Comparison of ENCODE assay signal across 12 cellular contexts in the genomic region with DNA sequence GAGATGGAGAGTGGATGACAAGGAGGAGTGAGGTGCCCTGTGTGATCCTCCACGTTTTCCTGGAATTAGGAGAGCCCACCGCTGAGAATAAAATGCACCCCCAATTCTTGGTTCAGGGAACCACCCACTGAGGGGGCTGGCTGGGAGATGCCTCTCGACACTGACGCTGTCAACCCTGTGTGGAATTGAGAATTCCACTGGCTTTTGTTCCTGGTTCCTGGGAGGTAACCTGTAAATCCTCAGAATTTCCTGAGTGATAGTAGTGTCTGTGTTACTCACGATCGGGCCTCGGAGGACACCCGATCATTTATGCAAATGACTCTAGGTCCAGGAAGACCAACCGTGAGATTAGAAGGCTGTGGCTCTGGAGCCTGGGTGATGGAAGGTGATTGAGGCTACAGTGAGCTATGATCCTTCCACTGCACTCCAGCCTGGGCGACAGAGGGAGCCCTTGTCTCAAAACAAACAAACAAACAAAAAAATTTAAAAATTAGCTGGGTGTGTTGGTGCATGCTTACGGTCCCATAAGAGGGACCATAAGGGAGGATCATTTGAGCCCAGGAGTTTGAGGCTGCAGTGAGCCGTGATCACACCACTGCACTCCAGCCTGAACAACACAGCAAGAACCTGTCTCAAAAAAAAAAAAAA. TPM values are rescaled to one million over a fixed set of nuclear protein-coding genes. Genes with fewer than 3 reads are reported as not detected.
DNase-seq lines count a peak whose midpoint lies in the region; ATAC-seq, FAIRE-seq and TF ChIP-seq lines count a peak whose summit lies in the region.
"Had no signal": no experiment of that assay in that cellular context is flagged by ENCODE, and none has a peak within 500 bp of the region (broad histone marks: within the 10 kb centered on the region; RNA-seq: fewer than 3 reads in every experiment).

No MANE protein-coding gene starts in this region.

- RAD21 ChIA-PET in GM12878 (lab: Charles Lee; ENCODE audit: unreplicated experiment): interaction anchor here (1.8 to 1.9 kb wide), 2 partner anchors 32 to 346 kb away, joined by 4 to 11 read pairs; no protein-coding TSS in a partner anchor

- BruUV-seq in GM12878 (replicated peaks; lab: Mats Ljungman, UMichigan): no TSS peak
- no TSS peak for BruUV-seq in HepG2 (replicated peaks; lab: Mats Ljungman, UMichigan)

- peak overlapping the region in 1 of 7 donors; percentile 42 for H3K27ac Mint-ChIP-seq in CD14-positive monocyte
- no peak overlapping the region for H3K27ac Mint-ChIP-seq in nephron progenitor cell
- H3K27ac Mint-ChIP-seq: CD4-positive, alpha-beta T cell had no signal

- TF ChIP-seq CTCF in CD14-positive monocyte (IDR thresholded peaks at IDR 0.05) (peak; percentile 12), GM12878 (IDR thresholded peaks at IDR 0.05 in 2 of 3, conservative IDR thresholded peaks at IDR 0.05 in 1 of 3; ENCODE audit: control insufficient read depth in 2 of 3, extremely low read depth in 1 of 3, insufficient read depth in 1 of 3, low read depth in 3 of 3, low read length in 3 of 3) (peak; percentile 18 to 29 (median 24); a peak in 5 of 6 replicates), HepG2 (CRISPR knock-in tag; IDR thresholded peaks at IDR 0.05) (peak; percentile 60), nephron progenitor cell (IDR thresholded peaks at IDR 0.05) (no peak)

- DNase-seq in CD14-positive monocyte (ENCODE audit: low spot score): no peak
- no peak for DNase-seq in HEK293T (ENCODE audit: extremely low spot score)
- DNase-seq in GM12878 (ENCODE audit: low read depth, low spot score): no peak
- DNase-seq in HepG2 (ENCODE audit: low spot score): no peak
- no peak for DNase-seq in HK-2 (ENCODE audit: unreplicated experiment)
- no peak for DNase-seq in sciatic nerve (ENCODE audit: low spot score)
- DNase-seq in nephron progenitor cell: no peak
- DNase-seq: activated CD4-positive, CD25-positive, alpha-beta regulatory T cell; CD4-positive, alpha-beta T cell; cerebellar nuclear complex; NCI-H2029 treated with DMSO at 0.1 percent for 48 hours had no signal

- H3K4me3 Mint-ChIP-seq in CD14-positive monocyte (no peak overlapping the region), nephron progenitor cell (no peak overlapping the region)
- H3K4me3 Mint-ChIP-seq: CD4-positive, alpha-beta T cell had no signal

- H3K4me1 Mint-ChIP-seq in CD14-positive monocyte: peaks cover 5% of the 10 kb centered on the region
- peaks cover 46% of the 10 kb centered on the region for H3K4me1 Mint-ChIP-seq in nephron progenitor cell

- no peak overlapping the region for H3K9ac ChIP-seq in GM12878 (ENCODE audit: control insufficient read depth, insufficient read depth, low read length)
- H3K9ac ChIP-seq in HepG2 (ENCODE audit: insufficient read depth, low read depth, low read length): no peak overlapping the region

- no peaks in the 10 kb centered on the region for H4K20me1 ChIP-seq in GM12878 (ENCODE audit: control insufficient read depth, insufficient read depth)
- no peaks in the 10 kb centered on the region for H4K20me1 ChIP-seq in HepG2 (ENCODE audit: insufficient read depth, low read length)

- ATAC-seq in GM12878 (no peak), HepG2 (peak; percentile 50), HG03460 (IDR thresholded peaks at IDR 0.05; ENCODE audit: unreplicated experiment) (no peak), sciatic nerve (no peak)

- H3K9me3 Mint-ChIP-seq in CD14-positive monocyte: peaks cover 0 to 2% (median 0%) of the 10 kb centered on the region in 7 donors
- H3K9me3 Mint-ChIP-seq in nephron progenitor cell: peaks cover 18% of the 10 kb centered on the region
- H3K9me3 Mint-ChIP-seq: CD4-positive, alpha-beta T cell had no signal

- intact Hi-C loops in CD14-positive monocyte (cut with micrococcal nuclease) (no loop called here), GM12878 (cut with micrococcal nuclease; ENCODE audit: unreplicated experiment) (no loop called here), HepG2 (cut with micrococcal nuclease; ENCODE audit: unreplicated experiment) (no loop called here), sciatic nerve (cut with DNase I) (no loop called here)

- in situ Hi-C loops in GM12878 (cut with MboI): no loop called here
- in situ Hi-C loops in HepG2 (cut with HindIII; ENCODE audit: extremely low pct_ligation_motif_present, low pct_unique_long_range_greater_than_20kb): no loop called here

- POLR2A ChIA-PET in HEK293T (lab: Yijun Ruan, JAX): interaction anchor here (1.6 to 6.1 kb wide), 2 partner anchors 10 to 12 kb away, joined by 4 to 44 read pairs; a partner anchor contains a TSS
- POLR2A ChIA-PET in GM12878 (lab: Charles Lee): no interaction called here
- POLR2A ChIA-PET in HepG2 (lab: Yijun Ruan, JAX): interaction anchor here (1.2 to 24.7 kb wide), 4 partner anchors 13 to 33 kb away, joined by 5 to 1379 read pairs (median 61); a partner anchor contains a TSS

- CTCF ChIA-PET in HEK293T (lab: Yijun Ruan, JAX): interaction anchor here (0.5 to 3.9 kb wide), 12 partner anchors 11 to 1215 kb away, joined by 3 to 16 read pairs (median 3); a partner anchor contains a TSS
- CTCF ChIA-PET in GM12878 (lab: Yijun Ruan, JAX): interaction anchor here (0.7 to 4.2 kb wide), 5 partner anchors 12 to 187 kb away, joined by 3 to 17 read pairs (median 7); a partner anchor contains a TSS
- CTCF ChIA-PET in HepG2 (lab: Yijun Ruan, JAX; ENCODE audit: low intra/inter-chr PET ratio, low total read pairs): interaction anchor here (1.7 kb wide), 1 partner anchor 20 kb away, joined by 8 read pairs; no protein-coding TSS in a partner anchor

- no peak overlapping the region for H3K4me3 ChIP-seq in GM12878
- H3K4me3 ChIP-seq in HepG2 (replicated peaks in 1 of 3; ENCODE audit: insufficient read depth in 1 of 3, low read depth in 2 of 3, low read length in 3 of 3): no peak overlapping the region

- TF ChIP-seq RAD21 in GM12878 (IDR thresholded peaks at IDR 0.05; ENCODE audit: insufficient read depth, low read depth, low read length): peak; percentile 44; the same call in 1 of the 2 replicates
- TF ChIP-seq RAD21 in HepG2 (CRISPR knock-in tag; IDR thresholded peaks at IDR 0.05): peak; percentile 37; the same call in 1 of the 2 replicates

- peaks cover 0 to 2% of the 10 kb centered on the region in 2 donors for H3K36me3 Mint-ChIP-seq in CD14-positive monocyte
- H3K36me3 Mint-ChIP-seq in nephron progenitor cell (ENCODE audit: low read depth): no peaks in the 10 kb centered on the region

- TF ChIP-seq EP300 in GM12878 (IDR thresholded peaks at IDR 0.05; ENCODE audit: borderline replicate concordance in 1 of 2, control insufficient read depth in 1 of 2, low read depth in 2 of 2, low read length in 2 of 2) (no peak), HepG2 (IDR thresholded peaks at IDR 0.05; ENCODE audit: low read depth in 2 of 2, low read length in 2 of 2) (no peak), HepG2 (CRISPR knock-in tag; IDR thresholded peaks at IDR 0.05; ENCODE audit: borderline replicate concordance) (no peak)

- TF ChIP-seq POLR2A in GM12878 (IDR thresholded peaks at IDR 0.05; ENCODE audit: low read depth, low read length) (no peak), HepG2 (IDR thresholded peaks at IDR 0.05; ENCODE audit: insufficient read depth in 1 of 2, low read depth in 2 of 2, low read length in 2 of 2) (no peak)

- WGBS in GM12878 (ENCODE audit: insufficient coverage, insufficient replicate concordance, low lambda C conversion rate, missing lambda C conversion rate): 33% methylated on average over 12 of the region's 12 CpGs
- 47% methylated on average over 11 of the region's 12 CpGs for WGBS in HepG2 (ENCODE audit: low lambda C conversion rate)

- H3K4me2 ChIP-seq in GM12878 (ENCODE audit: control insufficient read depth, insufficient read depth): no peak overlapping the region
- H3K4me2 ChIP-seq in HepG2 (ENCODE audit: low read depth, low read length): no peak overlapping the region

- H3K27me3 ChIP-seq in GM12878 (replicated peaks in 1 of 2; ENCODE audit: control insufficient read depth in 2 of 2, insufficient read depth in 2 of 2, low read length in 1 of 2) (no peaks in the 10 kb centered on the region; a peak in 1 of 4 replicates), HepG2 (ENCODE audit: control insufficient read depth in 1 of 2, insufficient read depth in 2 of 2, low read length in 2 of 2) (no peaks in the 10 kb centered on the region)

- H3K9me3 ChIP-seq in GM12878 (replicated peaks; ENCODE audit: control insufficient read depth, insufficient read depth, low read length) (no peaks in the 10 kb centered on the region), HepG2 (ENCODE audit: low read length) (peaks cover 8% of the 10 kb centered on the region)

- FAIRE-seq in GM12878 (lab: Jason Lieb, UNC) (peak; percentile 38), HepG2 (lab: Jason Lieb, UNC) (peak; percentile 34)

- no peaks in the 10 kb centered on the region for H3K4me1 ChIP-seq in GM12878 (ENCODE audit: control insufficient read depth, insufficient read depth, low read length)
- peaks cover 78% of the 10 kb centered on the region for H3K4me1 ChIP-seq in HepG2 (ENCODE audit: insufficient read depth, low read length)

- H3K27ac ChIP-seq in GM12878 (ENCODE audit: control insufficient read depth, insufficient read depth) (no peak overlapping the region), HepG2 (ENCODE audit: extremely low read length, insufficient read depth, low read length) (no peak overlapping the region)

- no peak overlapping the region for H2AFZ ChIP-seq in GM12878 (ENCODE audit: control insufficient read depth, low read depth, low read length)
- no peak overlapping the region for H2AFZ ChIP-seq in HepG2 (ENCODE audit: low read length)

- H3K27me3 Mint-ChIP-seq in CD14-positive monocyte (ENCODE audit: low read depth in 3 of 3) (peaks cover 6 to 14% (median 12%) of the 10 kb centered on the region in 3 donors), nephron progenitor cell (ENCODE audit: low read depth, poor library complexity) (peaks cover 23% of the 10 kb centered on the region)
- H3K27me3 Mint-ChIP-seq: CD4-positive, alpha-beta T cell had no signal

- H3K79me2 ChIP-seq in GM12878 (ENCODE audit: control insufficient read depth, insufficient read depth, low read length): no peaks in the 10 kb centered on the region
- H3K79me2 ChIP-seq in HepG2 (ENCODE audit: insufficient read depth, low read length): no peaks in the 10 kb centered on the region

- SMC1A ChIA-PET in GM12878 (lab: Charles Lee; ENCODE audit: uncharacterized antibody, unreplicated experiment): interaction anchor here (0.7 to 1.0 kb wide), 2 partner anchors 13 to 33 kb away, joined by 3 to 4 read pairs; no protein-coding TSS in a partner anchor

- H3K36me3 ChIP-seq in GM12878 (ENCODE audit: control insufficient read depth in 2 of 2, insufficient read depth in 2 of 2, low read length in 1 of 2) (no peaks in the 10 kb centered on the region), HepG2 (replicated peaks in 1 of 2; ENCODE audit: control insufficient read depth in 1 of 2, insufficient read depth in 2 of 2, low read length in 2 of 2) (no peaks in the 10 kb centered on the region)

RNA-seq across cellular contexts. Expression of a gene that starts 11.7 kb away (rescaled TPM):
- 10 to 100 TPM; 45.8 to 51.2 TPM for polyA plus RNA-seq in CD14-positive monocyte
- total RNA-seq in GM12878 (2013; cell fraction: nucleolus; rRNA removed): 91.5 and 107 TPM in 2 replicates
- total RNA-seq in GM12878 (2014; rRNA removed): 15.8 and 23.1 TPM in 2 replicates
- total RNA-seq in GM12878 (2014; rRNA removed; fragmentation: Illumina TruSeq; extraction: Trizol): 28.4 and 33.1 TPM in 2 replicates
- total RNA-seq in GM12878 (2021): 46.5 and 55.0 TPM in 2 replicates
- 25.4 TPM for polyA plus RNA-seq in GM12878 (2011; ENCODE audit: low read depth)
- polyA plus RNA-seq in GM12878 (2011; rRNA removed): 80.1 and 84.2 TPM in 2 replicates
- 82.2 and 89.3 TPM in 2 replicates for polyA plus RNA-seq in GM12878 (2011; cell fraction: cytosol; rRNA removed)
- 158 and 247 TPM in 2 replicates for polyA plus RNA-seq in GM12878 (2011; cell fraction: nucleus; rRNA removed)
- polyA plus RNA-seq in GM12878 (2012): 24.0 and 37.1 TPM in 2 replicates
- polyA plus RNA-seq in GM12878 (2014; fragmentation: Illumina TruSeq; extraction: Trizol): 44.3 and 50.0 TPM in 2 replicates
- polyA plus RNA-seq in GM12878 (2014; fragmentation: Nextera tagmentation; extraction: Ambion mirVana): 10 to 100 TPM; 26.9 to 34.7 TPM
- 38.5 and 42.4 TPM in 2 replicates for polyA plus RNA-seq in GM12878 (2014; rRNA removed)
- 10 to 100 TPM; 52.5 to 56.5 TPM for polyA plus RNA-seq in GM12878 (2016; fragmentation: Nextera tagmentation; extraction: Ambion mirVana)
- 54.8 and 71.8 TPM in 2 replicates for polyA minus RNA-seq in GM12878 (2011; rRNA and poly(A)+ RNA removed)
- polyA minus RNA-seq in GM12878 (2011; cell fraction: cytosol; rRNA and poly(A)+ RNA removed): 16.0 and 17.2 TPM in 2 replicates
- polyA minus RNA-seq in GM12878 (2011; cell fraction: nucleus; rRNA and poly(A)+ RNA removed): 34.0 and 38.3 TPM in 2 replicates
- 91.1 and 115 TPM in 2 replicates for total RNA-seq in HepG2 (2016; rRNA removed; fragmentation: Illumina TruSeq; extraction: Trizol)
- total RNA-seq in HepG2 (2016; cell fraction: cytosol; rRNA removed; fragmentation: Illumina TruSeq; extraction: Trizol; ENCODE audit: low read depth): 50.9 and 56.3 TPM in 2 replicates
- total RNA-seq in HepG2 (2016; cell fraction: insoluble cytoplasmic fraction; rRNA removed; fragmentation: Illumina TruSeq; extraction: Trizol): 93.8 and 106 TPM in 2 replicates
- 62.1 and 63.3 TPM in 2 replicates for total RNA-seq in HepG2 (2016; cell fraction: membrane; rRNA removed; fragmentation: Illumina TruSeq; extraction: Trizol)
- total RNA-seq in HepG2 (2016; cell fraction: nucleus; rRNA removed; fragmentation: Illumina TruSeq; extraction: Trizol): 97.5 and 106 TPM in 2 replicates
- 314 and 325 TPM in 2 replicates for polyA plus RNA-seq in HepG2 (2011; rRNA removed)
- 244 and 264 TPM in 2 replicates for polyA plus RNA-seq in HepG2 (2011; cell fraction: cytosol; rRNA removed)
- polyA plus RNA-seq in HepG2 (2011; cell fraction: nucleus; rRNA removed): 676 and 852 TPM in 2 replicates
- 192 and 251 TPM in 2 replicates for polyA plus RNA-seq in HepG2 (2012)
- polyA plus RNA-seq in HepG2 (2016; cell fraction: cytosol; fragmentation: Illumina TruSeq; extraction: Trizol; ENCODE audit: low read depth): 24.9 and 31.2 TPM in 2 replicates
- polyA plus RNA-seq in HepG2 (2016; cell fraction: insoluble cytoplasmic fraction; fragmentation: Illumina TruSeq; extraction: Trizol; ENCODE audit: low read depth): 142 and 162 TPM in 2 replicates
- 50.3 and 53.9 TPM in 2 replicates for polyA plus RNA-seq in HepG2 (2016; cell fraction: membrane; fragmentation: Illumina TruSeq; extraction: Trizol; ENCODE audit: low read depth)
- polyA plus RNA-seq in HepG2 (2016; cell fraction: nucleus; fragmentation: Illumina TruSeq; extraction: Trizol; ENCODE audit: insufficient read depth, low read depth): 198 and 200 TPM in 2 replicates
- 54.9 and 219 TPM in 2 replicates for polyA minus RNA-seq in HepG2 (2011; rRNA and poly(A)+ RNA removed; ENCODE audit: low replicate concordance)
- 108 and 118 TPM in 2 replicates for polyA minus RNA-seq in HepG2 (2011; cell fraction: cytosol; rRNA and poly(A)+ RNA removed)
- polyA minus RNA-seq in HepG2 (2011; cell fraction: nucleus; rRNA and poly(A)+ RNA removed): 292 and 371 TPM in 2 replicates
- 74.3 TPM for total RNA-seq in sciatic nerve

RNA-seq across cellular contexts. Expression of a gene that starts 19.0 kb away (rescaled TPM):
- polyA plus RNA-seq in CD14-positive monocyte (10 to 100 TPM; 12.9 to 19.1 TPM), GM12878 (2011; rRNA removed) (0.30 and 0.31 TPM in 2 replicates), GM12878 (2014; fragmentation: Illumina TruSeq; extraction: Trizol) (0.09 TPM in 1 of 2 replicates, not detected in the other), GM12878 (2014; fragmentation: Nextera tagmentation; extraction: Ambion mirVana) (not detected), GM12878 (2014; rRNA removed) (0.80 and 0.94 TPM in 2 replicates), GM12878 (2016; fragmentation: Nextera tagmentation; extraction: Ambion mirVana) (under 1 TPM; 0.29 to 0.40 TPM), HepG2 (2011; rRNA removed) (129 and 137 TPM in 2 replicates)
- 0.17 TPM in 1 of 2 replicates, not detected in the other for total RNA-seq in GM12878 (2013; cell fraction: nucleolus; rRNA removed)
- total RNA-seq in GM12878 (2014; rRNA removed) (1.1 and 2.0 TPM in 2 replicates), GM12878 (2014; rRNA removed; fragmentation: Illumina TruSeq; extraction: Trizol) (0.23 and 0.31 TPM in 2 replicates), GM12878 (2021) (0.77 and 1.3 TPM in 2 replicates), HepG2 (2016; rRNA removed; fragmentation: Illumina TruSeq; extraction: Trizol) (111 and 160 TPM in 2 replicates), sciatic nerve (19.4 TPM)
- polyA plus RNA-seq in GM12878 (2011; ENCODE audit: low read depth): 0.47 TPM
- 0.42 and 0.72 TPM in 2 replicates for polyA plus RNA-seq in GM12878 (2011; cell fraction: cytosol; rRNA removed)
- polyA plus RNA-seq in GM12878 (2011; cell fraction: nucleus; rRNA removed): 4.9 and 5.5 TPM in 2 replicates
- polyA plus RNA-seq in GM12878 (2012): 0.54 and 0.83 TPM in 2 replicates
- 0.22 and 0.26 TPM in 2 replicates for polyA minus RNA-seq in GM12878 (2011; rRNA and poly(A)+ RNA removed)
- not detected in 2 replicates for polyA minus RNA-seq in GM12878 (2011; cell fraction: cytosol; rRNA and poly(A)+ RNA removed)
- 0.48 and 0.73 TPM in 2 replicates for polyA minus RNA-seq in GM12878 (2011; cell fraction: nucleus; rRNA and poly(A)+ RNA removed)
- total RNA-seq in HepG2 (2016; cell fraction: cytosol; rRNA removed; fragmentation: Illumina TruSeq; extraction: Trizol; ENCODE audit: low read depth): 48.7 and 63.1 TPM in 2 replicates
- total RNA-seq in HepG2 (2016; cell fraction: insoluble cytoplasmic fraction; rRNA removed; fragmentation: Illumina TruSeq; extraction: Trizol): 101 and 161 TPM in 2 replicates
- total RNA-seq in HepG2 (2016; cell fraction: membrane; rRNA removed; fragmentation: Illumina TruSeq; extraction: Trizol): 105 and 128 TPM in 2 replicates
- 124 and 150 TPM in 2 replicates for total RNA-seq in HepG2 (2016; cell fraction: nucleus; rRNA removed; fragmentation: Illumina TruSeq; extraction: Trizol)
- 113 and 185 TPM in 2 replicates for polyA plus RNA-seq in HepG2 (2011; cell fraction: cytosol; rRNA removed)
- 814 and 941 TPM in 2 replicates for polyA plus RNA-seq in HepG2 (2011; cell fraction: nucleus; rRNA removed)
- polyA plus RNA-seq in HepG2 (2012): 59.0 and 123 TPM in 2 replicates
- polyA plus RNA-seq in HepG2 (2016; cell fraction: cytosol; fragmentation: Illumina TruSeq; extraction: Trizol; ENCODE audit: low read depth): 41.1 and 53.2 TPM in 2 replicates
- 89.1 and 103 TPM in 2 replicates for polyA plus RNA-seq in HepG2 (2016; cell fraction: insoluble cytoplasmic fraction; fragmentation: Illumina TruSeq; extraction: Trizol; ENCODE audit: low read depth)
- polyA plus RNA-seq in HepG2 (2016; cell fraction: membrane; fragmentation: Illumina TruSeq; extraction: Trizol; ENCODE audit: low read depth): 74.4 and 85.2 TPM in 2 replicates
- 289 and 305 TPM in 2 replicates for polyA plus RNA-seq in HepG2 (2016; cell fraction: nucleus; fragmentation: Illumina TruSeq; extraction: Trizol; ENCODE audit: insufficient read depth, low read depth)
- polyA minus RNA-seq in HepG2 (2011; rRNA and poly(A)+ RNA removed; ENCODE audit: low replicate concordance): 11.2 and 115 TPM in 2 replicates
- 29.9 and 32.1 TPM in 2 replicates for polyA minus RNA-seq in HepG2 (2011; cell fraction: cytosol; rRNA and poly(A)+ RNA removed)
- polyA minus RNA-seq in HepG2 (2011; cell fraction: nucleus; rRNA and poly(A)+ RNA removed): 63.9 and 90.6 TPM in 2 replicates

RNA-seq across cellular contexts. Expression of a gene that starts 57.3 kb away (rescaled TPM):
- polyA plus RNA-seq in CD14-positive monocyte (under 1 TPM in 1 of 2 donors, not detected in 1; 0.04 TPM), GM12878 (2011; rRNA removed) (0.07 and 0.15 TPM in 2 replicates), GM12878 (2014; fragmentation: Illumina TruSeq; extraction: Trizol) (0.12 TPM in 1 of 2 replicates, not detected in the other), GM12878 (2014; fragmentation: Nextera tagmentation; extraction: Ambion mirVana) (under 1 TPM; 0.04 to 0.05 TPM), GM12878 (2014; rRNA removed) (0.44 and 0.58 TPM in 2 replicates), GM12878 (2016; fragmentation: Nextera tagmentation; extraction: Ambion mirVana) (under 1 TPM; 0.51 to 0.54 TPM), HepG2 (2011; rRNA removed) (5.7 and 11.5 TPM in 2 replicates)
- total RNA-seq in GM12878 (2013; cell fraction: nucleolus; rRNA removed): 1.3 and 1.8 TPM in 2 replicates
- total RNA-seq in GM12878 (2014; rRNA removed) (0.23 and 0.27 TPM in 2 replicates), GM12878 (2014; rRNA removed; fragmentation: Illumina TruSeq; extraction: Trizol) (0.18 and 0.27 TPM in 2 replicates), GM12878 (2021) (0.35 and 0.72 TPM in 2 replicates), HepG2 (2016; rRNA removed; fragmentation: Illumina TruSeq; extraction: Trizol) (2.7 and 3.7 TPM in 2 replicates), sciatic nerve (4.1 TPM)
- 0.17 TPM for polyA plus RNA-seq in GM12878 (2011; ENCODE audit: low read depth)
- 0.22 and 0.28 TPM in 2 replicates for polyA plus RNA-seq in GM12878 (2011; cell fraction: cytosol; rRNA removed)
- polyA plus RNA-seq in GM12878 (2011; cell fraction: nucleus; rRNA removed): 0.73 and 0.76 TPM in 2 replicates
- polyA plus RNA-seq in GM12878 (2012): 0.27 and 0.32 TPM in 2 replicates
- 1.4 and 1.8 TPM in 2 replicates for polyA minus RNA-seq in GM12878 (2011; rRNA and poly(A)+ RNA removed)
- polyA minus RNA-seq in GM12878 (2011; cell fraction: cytosol; rRNA and poly(A)+ RNA removed): 0.31 TPM in 1 of 2 replicates, not detected in the other
- polyA minus RNA-seq in GM12878 (2011; cell fraction: nucleus; rRNA and poly(A)+ RNA removed): 0.36 and 1.1 TPM in 2 replicates
- total RNA-seq in HepG2 (2016; cell fraction: cytosol; rRNA removed; fragmentation: Illumina TruSeq; extraction: Trizol; ENCODE audit: low read depth): 3.1 and 3.3 TPM in 2 replicates
- total RNA-seq in HepG2 (2016; cell fraction: insoluble cytoplasmic fraction; rRNA removed; fragmentation: Illumina TruSeq; extraction: Trizol): 2.3 and 3.7 TPM in 2 replicates
- 4.0 and 4.5 TPM in 2 replicates for total RNA-seq in HepG2 (2016; cell fraction: membrane; rRNA removed; fragmentation: Illumina TruSeq; extraction: Trizol)
- 4.4 and 6.1 TPM in 2 replicates for total RNA-seq in HepG2 (2016; cell fraction: nucleus; rRNA removed; fragmentation: Illumina TruSeq; extraction: Trizol)
- 3.4 and 3.8 TPM in 2 replicates for polyA plus RNA-seq in HepG2 (2011; cell fraction: cytosol; rRNA removed)
- 58.0 and 60.6 TPM in 2 replicates for polyA plus RNA-seq in HepG2 (2011; cell fraction: nucleus; rRNA removed)
- 1.5 and 7.5 TPM in 2 replicates for polyA plus RNA-seq in HepG2 (2012)
- polyA plus RNA-seq in HepG2 (2016; cell fraction: cytosol; fragmentation: Illumina TruSeq; extraction: Trizol; ENCODE audit: low read depth): 0.94 and 1.1 TPM in 2 replicates
- 1.2 TPM in 2 replicates for polyA plus RNA-seq in HepG2 (2016; cell fraction: insoluble cytoplasmic fraction; fragmentation: Illumina TruSeq; extraction: Trizol; ENCODE audit: low read depth)
- polyA plus RNA-seq in HepG2 (2016; cell fraction: membrane; fragmentation: Illumina TruSeq; extraction: Trizol; ENCODE audit: low read depth): 1.0 and 1.5 TPM in 2 replicates
- 10.2 and 12.1 TPM in 2 replicates for polyA plus RNA-seq in HepG2 (2016; cell fraction: nucleus; fragmentation: Illumina TruSeq; extraction: Trizol; ENCODE audit: insufficient read depth, low read depth)
- 6.3 and 21.9 TPM in 2 replicates for polyA minus RNA-seq in HepG2 (2011; rRNA and poly(A)+ RNA removed; ENCODE audit: low replicate concordance)
- 2.5 and 3.3 TPM in 2 replicates for polyA minus RNA-seq in HepG2 (2011; cell fraction: cytosol; rRNA and poly(A)+ RNA removed)
- 12.0 and 17.0 TPM in 2 replicates for polyA minus RNA-seq in HepG2 (2011; cell fraction: nucleus; rRNA and poly(A)+ RNA removed)
